ENCODE assay signal across 8 cellular contexts in genomic region chr3:50358927-50359759, GRCh38. TPM values are rescaled to one million over a fixed set of nuclear protein-coding genes. Genes with fewer than 3 reads are reported as not detected.
DNase-seq lines count a peak whose midpoint lies in the region; ATAC-seq and TF ChIP-seq lines count a peak whose summit lies in the region.

TSS of gene TMEM115 (minus strand) at chr3:50359521. CDS start at chr3:50359063, 458 bp downstream.

- peaks cover 22% of the 10 kb centered on the region for H4K20me1 ChIP-seq in PC-9 (ENCODE audit: insufficient read depth)

- H3K79me2 ChIP-seq in PC-9 (ENCODE audit: low read depth): peaks cover 38% of the 10 kb centered on the region

- DNase-seq in DMS153 (lab: John Stamatoyannopoulos, UW) (peak; percentile 87), PC-9 (peak; percentile 92 to 93), epithelial cell of prostate (ENCODE audit: low read depth, low spot score) (peak; percentile 94), mucosa of descending colon (peak; percentile 93 to 98 (median 97))
- DNase-seq in Jurkat, Clone E6-1 (ENCODE audit: low read depth, low spot score): peak; percentile 98
- peak; percentile 87 for DNase-seq in activated T-cell treated with anti-CD3 and anti-CD28 coated beads, Interleukin-2, amount 50 U/mL, for 1 hour
- peak; percentile 89 for DNase-seq in stimulated activated CD8-positive, alpha-beta memory T cell treated with anti-CD3 and anti-CD28 coated beads, Interleukin-4, amount 100 ng/mL, for 24 hours (ENCODE audit: low read depth)

- no peaks in the 10 kb centered on the region for H3K27me3 ChIP-seq in PC-9 (ENCODE audit: insufficient read depth, low read depth)

- H3K36me3 ChIP-seq in PC-9 (ENCODE audit: low read depth): 0 out of 2 replicates have a peak, but pooled peaks cover 4% of the 10 kb centered on the region
- no peaks in the 10 kb centered on the region for H3K36me3 ChIP-seq in mucosa of descending colon (ENCODE audit: low read depth)

- intact Hi-C loops in PC-9 (cut with micrococcal nuclease; ENCODE audit: unreplicated experiment) (loop anchor here (1.0 to 5.0 kb wide), 2 partner anchors 8 to 1028 kb away; partner anchors contain the start of gene MANF), mucosa of descending colon (cut with DNase I, micrococcal nuclease) (no loop called here)

- H3K4me1 ChIP-seq in PC-9 (replicated peaks; ENCODE audit: insufficient read depth): peaks cover 27% of the 10 kb centered on the region
- H3K4me1 ChIP-seq in mucosa of descending colon (ENCODE audit: low read depth): peaks cover 31% of the 10 kb centered on the region

- peak within 1 kb of the TSS; percentile 90 for H3K4me3 ChIP-seq in Jurkat, Clone E6-1 (ENCODE audit: low read length)
- H3K4me3 ChIP-seq in PC-9: peak within 1 kb of the TSS; percentile 86
- peak within 1 kb of the TSS; percentile 69 for H3K4me3 ChIP-seq in mucosa of descending colon

- TF ChIP-seq CTCF in PC-9 (conservative IDR thresholded peaks at IDR 0.05) (no peak), mucosa of descending colon (IDR thresholded peaks at IDR 0.05) (no peak)

- no peaks in the 10 kb centered on the region; the same call in 1 of the 2 replicates for H3F3A ChIP-seq in PC-9 (ENCODE audit: insufficient read depth, low read depth)

- H2AFZ ChIP-seq in PC-9: peak within 1 kb of the TSS; percentile 90

- ATAC-seq in GM21619 (IDR thresholded peaks at IDR 0.05; ENCODE audit: unreplicated experiment) (peak; percentile 98), mucosa of descending colon (peak; percentile 95)

- POLR2A ChIA-PET in PC-9 (lab: Charles Lee; ENCODE audit: unreplicated experiment): interaction anchor here (0.5 to 0.8 kb wide), 5 partner anchors 9 to 1886 kb away, joined by 3 to 4 read pairs (median 3); partner anchors contain the start of gene HYAL1

- no peaks in the 10 kb centered on the region for H3K9me2 ChIP-seq in PC-9 (ENCODE audit: insufficient read depth)

- H3K27ac ChIP-seq in PC-9: no peak within 1 kb of the TSS
- peak within 1 kb of the TSS; percentile 66 for H3K27ac ChIP-seq in epithelial cell of prostate

- peak within 1 kb of the TSS; percentile 89 for H3K4me2 ChIP-seq in PC-9

- H3K9me3 ChIP-seq in PC-9 (ENCODE audit: insufficient read depth, low read depth): no peaks in the 10 kb centered on the region
- no peaks in the 10 kb centered on the region for H3K9me3 ChIP-seq in mucosa of descending colon

- CTCF ChIA-PET in PC-9 (lab: Charles Lee): interaction anchor here (0.6 kb wide), 1 partner anchor 12 kb away, joined by 18 read pairs; no protein-coding TSS in a partner anchor

- no TSS peak for BruUV-seq in PC-9 (replicated peaks; lab: Mats Ljungman, UMichigan)

RNA-seq across cellular contexts. Expression of gene TMEM115, which starts in this region (rescaled TPM):
- polyA plus RNA-seq in Jurkat, Clone E6-1 (2012; ENCODE audit: insufficient read depth, insufficient read length): 12.5 TPM
- total RNA-seq in PC-9 (2021) (35.2 and 43.5 TPM in 2 replicates), mucosa of descending colon (10 to 100 TPM; 41.4 to 51.6 (median 41.4) TPM)
